In genomic region chr10:82238291-82238690, GRCh38 we compare ENCODE assay signal across 35 cellular contexts.
"Had no signal": no experiment of that assay in that cellular context is flagged by ENCODE, and none has a peak within 500 bp of the region (broad histone marks: within the 10 kb centered on the region; RNA-seq: fewer than 3 reads in every experiment).

No MANE protein-coding gene starts in this region.

- H3K4me3 ChIP-seq: MG63 had no signal

- H3K27me3 ChIP-seq: MG63 had no signal

- DNase-seq: Karpas-422, Kasumi-1, MG63, MM.1S, MV-4-11, NCI-H1048, NCI-H1092, NCI-H1092 treated with DMSO at 0.1 percent for 48 hours, NCI-H1105, NCI-H1105 treated with DMSO at 0.1 percent for 48 hours, NCI-H1417, NCI-H1417 treated with DMSO at 0.1 percent for 48 hours, NCI-H1436, NCI-H1436 treated with DMSO at 0.1 percent for 48 hours, NCI-H146, NCI-H1694, NCI-H1694 treated with DMSO at 0.1 percent for 48 hours, NCI-H187, NCI-H187 treated with DMSO at 0.1 percent for 48 hours, NCI-H1930, NCI-H2029, NCI-H2029 treated with DMSO at 0.1 percent for 48 hours, NCI-H2081, NCI-H2081 treated with DMSO at 0.1 percent for 48 hours, NCI-H2107, NCI-H2171, NCI-H2171 treated with DMSO at 0.1 percent for 48 hours, NCI-H2227 treated with DMSO at 0.1 percent for 48 hours, NCI-H226, NCI-H345, NCI-H446, NCI-H446 treated with DMSO at 0.1 percent for 48 hours, NCI-H510A, NCI-H510A treated with DMSO at 0.1 percent for 48 hours, NCI-H524 had no signal

- H3K36me3 ChIP-seq: MG63 had no signal

- H3K9me3 ChIP-seq: MG63 had no signal
